In the genomic region with DNA sequence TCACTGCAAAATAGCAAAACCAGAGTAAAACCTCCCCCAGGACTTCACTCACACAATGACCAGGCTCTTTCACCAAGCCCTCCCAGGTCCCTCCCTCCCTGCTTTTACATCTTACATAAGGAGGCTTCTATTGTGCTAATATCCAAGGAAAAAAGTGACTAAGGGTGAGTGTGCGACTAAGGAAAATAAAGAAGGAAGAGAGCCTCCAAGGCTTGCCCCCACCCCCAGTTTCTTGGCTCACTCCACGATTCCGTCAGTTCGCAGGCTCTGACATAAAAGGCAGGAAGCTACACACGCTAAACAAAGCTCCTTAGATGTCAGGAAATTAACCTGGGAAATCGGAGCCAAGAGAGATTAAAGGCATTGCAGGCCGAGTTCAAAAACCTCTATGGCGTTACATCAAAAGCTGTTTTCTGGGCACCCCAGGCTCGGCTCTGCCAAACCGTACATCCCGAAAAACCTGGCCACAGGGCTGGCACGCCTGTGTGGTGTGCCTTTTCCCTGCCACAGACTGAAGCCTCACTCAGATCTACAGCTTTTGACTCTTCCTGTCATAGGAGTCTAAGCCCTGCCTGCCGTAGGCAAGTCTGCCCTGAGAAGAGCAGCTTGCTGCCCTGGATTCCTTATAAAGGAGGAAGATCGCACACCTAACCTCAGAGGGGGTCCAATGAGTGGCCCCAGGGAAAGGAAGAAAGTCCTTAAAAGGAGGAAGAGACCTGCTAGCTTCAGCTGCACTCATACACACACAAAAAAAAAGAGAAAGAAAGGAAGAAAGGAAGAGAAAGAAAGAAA, we compare ENCODE assay signal across 8 cellular contexts.
A peak's percentile ranks its signal among the peaks of the same experiment; 100 is the strongest.
DNase-seq lines count a peak whose midpoint lies in the region; ATAC-seq and TF ChIP-seq lines count a peak whose summit lies in the region.

No MANE protein-coding gene starts in this region.

- dilution Hi-C loops in IMR-90 (cut with HindIII; ENCODE audit: low sequenced_read_pairs, unreplicated experiment) = no loop called here

- no peak; the same call in 1 of the 2 replicates for TF ChIP-seq RAD21 in IMR-90 (IDR thresholded peaks at IDR 0.05; ENCODE audit: low read length)

- H3K4me1 ChIP-seq in IMR-90 (ENCODE audit: control insufficient read depth, insufficient read depth, low read length) = peaks cover 23% of the 10 kb centered on the region

- H2AK9ac ChIP-seq in IMR-90 (replicated peaks; ENCODE audit: low read depth, low read length, poor library complexity) = peak overlapping the region; percentile 94

- H3K18ac ChIP-seq in IMR-90 (ENCODE audit: low read depth, low read length) = peak overlapping the region; percentile 76

- H3K36me3 ChIP-seq in IMR-90 (ENCODE audit: control insufficient read depth, insufficient read depth, low read length) = no peaks in the 10 kb centered on the region
- H3K36me3 ChIP-seq in kidney epithelial cell (ENCODE audit: control insufficient read depth, insufficient read depth, low read length) = no peaks in the 10 kb centered on the region

- H2BK20ac ChIP-seq in IMR-90 (ENCODE audit: low read depth, low read length) = peak overlapping the region; percentile 96

- no peaks in the 10 kb centered on the region for H3K36me3 Mint-ChIP-seq in brain

- H2AK5ac ChIP-seq in IMR-90 (ENCODE audit: low read depth, low read length) = peak overlapping the region; percentile 79

- H2AFZ ChIP-seq in IMR-90 (replicated peaks; ENCODE audit: low read length, poor library complexity) = peak overlapping the region; percentile 89

- no peaks in the 10 kb centered on the region for H3K27me3 ChIP-seq in IMR-90 (ENCODE audit: control insufficient read depth, insufficient read depth, low read length)
- H3K27me3 ChIP-seq in kidney epithelial cell (ENCODE audit: control insufficient read depth, insufficient read depth, low read length) = no peaks in the 10 kb centered on the region

- H3K56ac ChIP-seq in IMR-90 (ENCODE audit: extremely low read depth, insufficient read depth, low read length) = peak overlapping the region; percentile 83

- DNase-seq in AG20443 (ENCODE audit: low spot score) (peak; percentile 77), IMR-90 (peak; percentile 99), kidney epithelial cell (ENCODE audit: low read depth) (peak; percentile 98), stromal cell of bone marrow (ENCODE audit: low read depth) (peak; percentile 98), UCSD-AML1 (lab: John Stamatoyannopoulos, UW; ENCODE audit: unreplicated experiment) (no peak), inferior parietal cortex (ENCODE audit: extremely low spot score) (no peak)

- H3K9me1 ChIP-seq in IMR-90 (ENCODE audit: insufficient read depth, low read length) = peaks cover 20% of the 10 kb centered on the region

- H3K27me3 Mint-ChIP-seq in brain = peaks cover 4% of the 10 kb centered on the region

- no peak overlapping the region for H3K4me3 ChIP-seq in IMR-90 (ENCODE audit: insufficient read depth, low read depth, low read length)
- H3K4me3 ChIP-seq in kidney epithelial cell (ENCODE audit: low read depth, low read length) = no peak overlapping the region

- no TSS peak for BruUV-seq in IMR-90 (replicated peaks; lab: Mats Ljungman, UMichigan)

- H3K14ac ChIP-seq in IMR-90 (replicated peaks; ENCODE audit: low read depth, low read length) = peak overlapping the region; percentile 93

- TF ChIP-seq POLR2A in IMR-90 (IDR thresholded peaks at IDR 0.05; ENCODE audit: low read depth, low read length) = no peak

- peak overlapping the region; percentile 92 for H3K23ac ChIP-seq in IMR-90 (ENCODE audit: low read depth, low read length)

- no peaks in the 10 kb centered on the region for H3K79me1 ChIP-seq in IMR-90 (ENCODE audit: low read depth in 1 of 2, low read length in 2 of 2)

- WGBS in IMR-90 (ENCODE audit: extremely low coverage in 2 of 2, insufficient read length in 1 of 2), 2 experiments = 0% methylated on average over 4 of the region's 14 CpGs; no CpG with 5 or more reads in 1 of the 2 experiments

- H4K91ac ChIP-seq in IMR-90 (ENCODE audit: insufficient read depth, low read depth, low read length) = peak overlapping the region; percentile 94

- H3K4me1 Mint-ChIP-seq in brain = peaks cover 78% of the 10 kb centered on the region

- H3K27ac ChIP-seq in IMR-90 (ENCODE audit: insufficient read depth, low read length) = peak overlapping the region; percentile 65

- peak overlapping the region; percentile 16 for H3K9ac ChIP-seq in IMR-90 (ENCODE audit: low read depth, low read length)

- ATAC-seq in IMR-90 (ENCODE audit: low read depth) (peak; percentile 86), HG03175 (IDR thresholded peaks at IDR 0.05; ENCODE audit: unreplicated experiment) (no peak)

- peak overlapping the region; percentile 58 to 97 for H4K8ac ChIP-seq in IMR-90 (ENCODE audit: low read depth in 2 of 2, low read length in 2 of 2)

- H3K4ac ChIP-seq in IMR-90 (ENCODE audit: low read depth, low read length) = peak overlapping the region; percentile 96

- H2BK5ac ChIP-seq in IMR-90 (ENCODE audit: low read depth, low read length, poor library complexity, severe bottlenecking) = peak overlapping the region; percentile 89

- no peaks in the 10 kb centered on the region for H3K9me3 ChIP-seq in IMR-90 (ENCODE audit: control insufficient read depth, insufficient read depth, low read length)

- peak overlapping the region; percentile 35 to 64 (median 50) for H3K4me3 Mint-ChIP-seq in brain

- peak overlapping the region; percentile 81 for H4K5ac ChIP-seq in IMR-90 (ENCODE audit: low read depth, low read length)

- H4K20me1 ChIP-seq in IMR-90 (ENCODE audit: insufficient read depth, low read length) = no peaks in the 10 kb centered on the region

- peak overlapping the region; percentile 74; the same call in 2 of the 3 replicates for H2BK15ac ChIP-seq in IMR-90 (ENCODE audit: low read depth, low read length)

- POLR2A ChIA-PET in IMR-90 (lab: Charles Lee; ENCODE audit: unreplicated experiment) = no interaction called here

- H3K4me2 ChIP-seq in IMR-90 (ENCODE audit: low read depth, low read length) = peak overlapping the region; percentile 59

- CTCF ChIA-PET in IMR-90 (lab: Yijun Ruan, JAX) = no interaction called here

- H2BK120ac ChIP-seq in IMR-90 (ENCODE audit: low read depth, low read length) = peak overlapping the region; percentile 97

- TF ChIP-seq CTCF in IMR-90 (conservative IDR thresholded peaks at IDR 0.05; ENCODE audit: low read depth, low read length) (no peak), brain (conservative IDR thresholded peaks at IDR 0.05) (no peak), kidney epithelial cell (IDR thresholded peaks at IDR 0.05; ENCODE audit: insufficient read depth, low read length, poor library complexity, severe bottlenecking) (no peak)

- H3K27ac Mint-ChIP-seq in brain = peak overlapping the region; percentile 68 to 93 (median 87)

- peaks cover 0 to 7% (median 2%) of the 10 kb centered on the region in 5 experiments for H3K9me3 Mint-ChIP-seq in brain

- intact Hi-C loops in IMR-90 (cut with micrococcal nuclease) = loop anchor here (5.0 kb wide), 1 partner anchor 131 kb away; no protein-coding TSS in a partner anchor

- in situ Hi-C loops in IMR-90 (cut with MboI; ENCODE audit: low sequenced_read_pairs) = no loop called here

TF ChIP-seq in IMR-90, 13 proteins besides CTCF, POLR2A, EP300 and RAD21:
- TF ChIP-seq CHD1 (IDR thresholded peaks at IDR 0.05; ENCODE audit: low read depth, low read length) = no peak
- TF ChIP-seq, protein P1, sequence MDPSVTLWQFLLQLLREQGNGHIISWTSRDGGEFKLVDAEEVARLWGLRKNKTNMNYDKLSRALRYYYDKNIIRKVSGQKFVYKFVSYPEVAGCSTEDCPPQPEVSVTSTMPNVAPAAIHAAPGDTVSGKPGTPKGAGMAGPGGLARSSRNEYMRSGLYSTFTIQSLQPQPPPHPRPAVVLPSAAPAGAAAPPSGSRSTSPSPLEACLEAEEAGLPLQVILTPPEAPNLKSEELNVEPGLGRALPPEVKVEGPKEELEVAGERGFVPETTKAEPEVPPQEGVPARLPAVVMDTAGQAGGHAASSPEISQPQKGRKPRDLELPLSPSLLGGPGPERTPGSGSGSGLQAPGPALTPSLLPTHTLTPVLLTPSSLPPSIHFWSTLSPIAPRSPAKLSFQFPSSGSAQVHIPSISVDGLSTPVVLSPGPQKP (IDR thresholded peaks at IDR 0.05; ENCODE audit: borderline replicate concordance, low read depth, low read length) = no peak
- TF ChIP-seq MAFK (IDR thresholded peaks at IDR 0.05; ENCODE audit: low read depth, low read length) = no peak
- TF ChIP-seq RCOR1 (IDR thresholded peaks at IDR 0.05; ENCODE audit: insufficient replicate concordance, low read length) = no peak
- TF ChIP-seq, protein P2, sequence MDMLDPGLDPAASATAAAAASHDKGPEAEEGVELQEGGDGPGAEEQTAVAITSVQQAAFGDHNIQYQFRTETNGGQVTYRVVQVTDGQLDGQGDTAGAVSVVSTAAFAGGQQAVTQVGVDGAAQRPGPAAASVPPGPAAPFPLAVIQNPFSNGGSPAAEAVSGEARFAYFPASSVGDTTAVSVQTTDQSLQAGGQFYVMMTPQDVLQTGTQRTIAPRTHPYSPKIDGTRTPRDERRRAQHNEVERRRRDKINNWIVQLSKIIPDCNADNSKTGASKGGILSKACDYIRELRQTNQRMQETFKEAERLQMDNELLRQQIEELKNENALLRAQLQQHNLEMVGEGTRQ (IDR thresholded peaks at IDR 0.05; ENCODE audit: low read depth, low read length) = no peak
- no peak for TF ChIP-seq RFX5 (IDR thresholded peaks at IDR 0.05; ENCODE audit: low read depth, low read length)
- TF ChIP-seq NFE2L2 (IDR thresholded peaks at IDR 0.05; ENCODE audit: low read depth, low read length) = peak; percentile 82
- peak; percentile 73 for TF ChIP-seq FOS (IDR thresholded peaks at IDR 0.05; ENCODE audit: low read depth, low read length)
- peak; percentile 32 for TF ChIP-seq SMC3 (IDR thresholded peaks at IDR 0.05; ENCODE audit: low read depth, low read length)
- peak; percentile 28 for TF ChIP-seq BHLHE40 (IDR thresholded peaks at IDR 0.05; ENCODE audit: low read depth, low read length)
- TF ChIP-seq MAZ (IDR thresholded peaks at IDR 0.05; ENCODE audit: borderline replicate concordance, low read depth, low read length) = peak; percentile 95
- TF ChIP-seq MXI1 (IDR thresholded peaks at IDR 0.05; ENCODE audit: borderline replicate concordance, low read depth, low read length) = no peak
- peak; percentile 53; the same call in 1 of the 2 replicates for TF ChIP-seq CEBPB (IDR thresholded peaks at IDR 0.05; ENCODE audit: low read depth, low read length)

Comparison
In these comparisons a context has a peak if more than half of its experiments do, and no peak if none do; other contexts are left out.
1. DNase-seq: peak in AG20443 (single experiment), IMR-90 (single experiment), kidney epithelial cell (single experiment) and stromal cell of bone marrow (single experiment); none in UCSD-AML1 (single experiment) and inferior parietal cortex (single experiment).